Comparison of ENCODE assay signal across 13 cellular contexts in genomic region chr7:117588352-117588794, GRCh38.
A peak's percentile ranks its signal among the peaks of the same experiment; 100 is the strongest.
DNase-seq lines count a peak whose midpoint lies in the region; ATAC-seq, FAIRE-seq and TF ChIP-seq lines count a peak whose summit lies in the region.
"Had no signal": no experiment of that assay in that cellular context is flagged by ENCODE, and none has a peak within 500 bp of the region (broad histone marks: within the 10 kb centered on the region; RNA-seq: fewer than 3 reads in every experiment).

No MANE protein-coding gene starts in this region.

- in situ Hi-C loops in IMR-90 (cut with MboI; ENCODE audit: low sequenced_read_pairs) = no loop called here

- CTCF ChIA-PET in IMR-90 (lab: Yijun Ruan, JAX) = no interaction called here

- POLR2A ChIA-PET in IMR-90 (lab: Charles Lee; ENCODE audit: unreplicated experiment) = no interaction called here

- dilution Hi-C loops in IMR-90 (cut with HindIII; ENCODE audit: low sequenced_read_pairs, unreplicated experiment) = no loop called here

- H3K79me1 ChIP-seq in IMR-90 (ENCODE audit: low read depth in 1 of 2, low read length in 2 of 2) = no peaks in the 10 kb centered on the region

- H3K27me3 ChIP-seq in IMR-90 (ENCODE audit: control insufficient read depth, insufficient read depth, low read length) = no peaks in the 10 kb centered on the region
- H3K27me3 ChIP-seq: thyroid gland had no signal

- TF ChIP-seq CTCF in 22Rv1 (IDR thresholded peaks at IDR 0.05) = no peak
- no peak for TF ChIP-seq CTCF in IMR-90 (conservative IDR thresholded peaks at IDR 0.05; ENCODE audit: low read depth, low read length)
- no peak for TF ChIP-seq CTCF in kidney (IDR thresholded peaks at IDR 0.05; ENCODE audit: borderline replicate concordance, extremely low read depth, insufficient read depth)

- no peak overlapping the region for H3K23ac ChIP-seq in IMR-90 (ENCODE audit: low read depth, low read length)

- H2BK5ac ChIP-seq in IMR-90 (ENCODE audit: low read depth, low read length, poor library complexity, severe bottlenecking) = peak overlapping the region; percentile 20

- intact Hi-C loops in IMR-90 (cut with micrococcal nuclease) (loop anchor here (5.0 kb wide), 1 partner anchor 129 kb away; no protein-coding TSS in a partner anchor), kidney (cut with DNase I) (no loop called here)

- WGBS in IMR-90 (ENCODE audit: extremely low coverage in 2 of 2, insufficient read length in 1 of 2), 2 experiments = no CpG with 5 or more reads among the region's 1 CpG

- H3K9me3 ChIP-seq in IMR-90 (ENCODE audit: control insufficient read depth, insufficient read depth, low read length) (no peaks in the 10 kb centered on the region), kidney (ENCODE audit: control insufficient read depth in 1 of 2, low read length in 2 of 2) (no peaks in the 10 kb centered on the region)
- H3K9me3 ChIP-seq: thyroid gland had no signal

- no peak overlapping the region for H4K5ac ChIP-seq in IMR-90 (ENCODE audit: low read depth, low read length)

- H3K9me1 ChIP-seq in IMR-90 (ENCODE audit: insufficient read depth, low read length) = no peaks in the 10 kb centered on the region

- no peak overlapping the region for H2AK5ac ChIP-seq in IMR-90 (ENCODE audit: low read depth, low read length)

- no peak overlapping the region for H2BK20ac ChIP-seq in IMR-90 (ENCODE audit: low read depth, low read length)

- no peak overlapping the region for H3K14ac ChIP-seq in IMR-90 (replicated peaks; ENCODE audit: low read depth, low read length)

- peak overlapping the region; percentile 70 for H3K27ac ChIP-seq in 22Rv1
- H3K27ac ChIP-seq in IMR-90 (ENCODE audit: insufficient read depth, low read length) = no peak overlapping the region
- no peak overlapping the region for H3K27ac ChIP-seq in kidney (ENCODE audit: low read depth in 2 of 2, low read length in 2 of 2)
- H3K27ac ChIP-seq: HL-60, SK-N-MC, thyroid gland had no signal

- H3K9ac ChIP-seq in IMR-90 (ENCODE audit: low read depth, low read length) = no peak overlapping the region
- H3K9ac ChIP-seq in kidney (ENCODE audit: low read length in 2 of 2) = no peak overlapping the region

- BruUV-seq in IMR-90 (replicated peaks; lab: Mats Ljungman, UMichigan) = no TSS peak

- no peak overlapping the region for H2BK15ac ChIP-seq in IMR-90 (ENCODE audit: low read depth, low read length)

- TF ChIP-seq RAD21 in IMR-90 (IDR thresholded peaks at IDR 0.05; ENCODE audit: low read length) = no peak

- H3K4me1 ChIP-seq in IMR-90 (ENCODE audit: control insufficient read depth, insufficient read depth, low read length) (no peaks in the 10 kb centered on the region), kidney (ENCODE audit: control insufficient read depth in 1 of 2, insufficient read depth in 1 of 2, low read depth in 1 of 2, low read length in 2 of 2) (no peaks in the 10 kb centered on the region)
- H3K4me1 ChIP-seq: thyroid gland had no signal

- H3K36me3 ChIP-seq in IMR-90 (ENCODE audit: control insufficient read depth, insufficient read depth, low read length) (no peaks in the 10 kb centered on the region), kidney (ENCODE audit: control insufficient read depth in 1 of 2, insufficient read depth in 2 of 2, low read length in 2 of 2) (no peaks in the 10 kb centered on the region)
- H3K36me3 ChIP-seq: thyroid gland had no signal

- H2AFZ ChIP-seq in IMR-90 (replicated peaks; ENCODE audit: low read length, poor library complexity) = no peak overlapping the region

- H3K4ac ChIP-seq in IMR-90 (ENCODE audit: low read depth, low read length) = no peak overlapping the region

- no peaks in the 10 kb centered on the region for H4K20me1 ChIP-seq in IMR-90 (ENCODE audit: insufficient read depth, low read length)

- H3K56ac ChIP-seq in IMR-90 (ENCODE audit: extremely low read depth, insufficient read depth, low read length) = no peak overlapping the region

- no peak overlapping the region for H3K4me3 ChIP-seq in IMR-90 (ENCODE audit: insufficient read depth, low read depth, low read length)
- no peak overlapping the region for H3K4me3 ChIP-seq in kidney (ENCODE audit: low read length in 2 of 2)
- H3K4me3 ChIP-seq: SK-N-MC, thyroid gland had no signal

- FAIRE-seq in kidney (lab: Jason Lieb, UNC) = no peak

- H4K91ac ChIP-seq in IMR-90 (ENCODE audit: insufficient read depth, low read depth, low read length) = no peak overlapping the region

- H4K8ac ChIP-seq in IMR-90 (ENCODE audit: low read depth in 2 of 2, low read length in 2 of 2) = no peak overlapping the region; a peak in 1 of 4 replicates

- peak; percentile 89 for DNase-seq in IMR-90
- DNase-seq in dermis blood vessel endothelial cell = peak; percentile 58
- DNase-seq in kidney = no peak
- DNase-seq in COR-L47 (lab: John Stamatoyannopoulos, UW) = no peak
- DNase-seq in UCSD-AML1 (lab: John Stamatoyannopoulos, UW; ENCODE audit: unreplicated experiment) = no peak
- DNase-seq in SHP77 treated with DMSO at 0.1 percent for 48 hours (lab: John Stamatoyannopoulos, UW) = no peak
- DNase-seq: activated CD4-positive, alpha-beta T cell treated with anti-CD3 and anti-CD28 coated beads, Interleukin-2, amount 50 U/mL, for 4 hours; activated naive CD8-positive, alpha-beta T cell treated with anti-CD3 and anti-CD28 coated beads for 36 hours; thyroid gland had no signal

- TF ChIP-seq POLR2A in IMR-90 (IDR thresholded peaks at IDR 0.05; ENCODE audit: low read depth, low read length) = no peak

- H3K18ac ChIP-seq in IMR-90 (ENCODE audit: low read depth, low read length) = 0 out of 2 replicates have a peak overlapping the region, but pooled peaks have one; percentile 1

- peak; percentile 59 for ATAC-seq in GM19463 (IDR thresholded peaks at IDR 0.05; ENCODE audit: unreplicated experiment)
- peak; percentile 77 for ATAC-seq in IMR-90 (ENCODE audit: low read depth)

- H3K4me2 ChIP-seq in IMR-90 (ENCODE audit: low read depth, low read length) = 0 out of 2 replicates have a peak overlapping the region, but pooled peaks have one; percentile 5

- no peak overlapping the region for H2AK9ac ChIP-seq in IMR-90 (replicated peaks; ENCODE audit: low read depth, low read length, poor library complexity)

- H2BK120ac ChIP-seq in IMR-90 (ENCODE audit: low read depth, low read length) = no peak overlapping the region

TF ChIP-seq in IMR-90, 13 proteins besides CTCF, POLR2A, EP300 and RAD21:
- no peak for TF ChIP-seq MAFK (IDR thresholded peaks at IDR 0.05; ENCODE audit: low read depth, low read length)
- no peak for TF ChIP-seq NFE2L2 (IDR thresholded peaks at IDR 0.05; ENCODE audit: low read depth, low read length)
- no peak for TF ChIP-seq SMC3 (IDR thresholded peaks at IDR 0.05; ENCODE audit: low read depth, low read length)
- no peak for TF ChIP-seq RFX5 (IDR thresholded peaks at IDR 0.05; ENCODE audit: low read depth, low read length)
- TF ChIP-seq MXI1 (IDR thresholded peaks at IDR 0.05; ENCODE audit: borderline replicate concordance, low read depth, low read length) = no peak
- no peak for TF ChIP-seq BHLHE40 (IDR thresholded peaks at IDR 0.05; ENCODE audit: low read depth, low read length)

Comparison
In these comparisons a context has a peak if more than half of its experiments do, and no peak if none do; other contexts are left out.
1. DNase-seq: peak in IMR-90 (single experiment) and dermis blood vessel endothelial cell (single experiment); none in kidney (single experiment), COR-L47 (single experiment), UCSD-AML1 (single experiment) and SHP77 treated with DMSO at 0.1 percent for 48 hours (single experiment).